17 cellular contexts compared by ENCODE assay signal in genomic region chr18:32060026-32060425, GRCh38. TPM values are rescaled to one million over a fixed set of nuclear protein-coding genes. Genes with fewer than 3 reads are reported as not detected.
DNase-seq lines count a peak whose midpoint lies in the region; ATAC-seq and TF ChIP-seq lines count a peak whose summit lies in the region.
"Had no signal": no experiment of that assay in that cellular context is flagged by ENCODE, and none has a peak within 500 bp of the region (broad histone marks: within the 10 kb centered on the region; RNA-seq: fewer than 3 reads in every experiment).

No MANE protein-coding gene starts in this region.

- peak; percentile 18 for DNase-seq in NCI-H82 (lab: John Stamatoyannopoulos, UW)
- no peak for DNase-seq in NCI-H82 treated with DMSO at 0.1 percent for 48 hours (lab: John Stamatoyannopoulos, UW; ENCODE audit: unreplicated experiment)
- no peak for DNase-seq in CD8-positive, alpha-beta T cell
- DNase-seq in T-helper 2 cell treated with Interferon-gamma antibody and Interleukin-4, amounts not matched to agents 5 μg/mL and 100 μg/mL, for 36 hours (ENCODE audit: low spot score), result no peak
- no peak for DNase-seq in immature natural killer cell
- no peak for DNase-seq in NCI-H2029 (lab: John Stamatoyannopoulos, UW)
- DNase-seq: C1 segment of cervical spinal cord, DMS53, HCEC 1CT, NCI-H1092, NCI-H1694 treated with DMSO at 0.1 percent for 48 hours, NCI-H446, Right ventricle myocardium superior had no signal

- H3K9me3 Mint-ChIP-seq in CD8-positive, alpha-beta T cell, result no peaks in the 10 kb centered on the region
- no peaks in the 10 kb centered on the region for H3K9me3 Mint-ChIP-seq in T-helper 2 cell treated with Interferon-gamma antibody and Interleukin-4, amounts not matched to agents 5 μg/mL and 100 μg/mL, for 36 hours
- no peaks in the 10 kb centered on the region for H3K9me3 Mint-ChIP-seq in immature natural killer cell

- no peak overlapping the region for H3K4me3 ChIP-seq in CD8-positive, alpha-beta T cell (ENCODE audit: low read depth, low read length)

- H3K27ac ChIP-seq in CD8-positive, alpha-beta T cell (ENCODE audit: low read depth, low read length), result no peak overlapping the region
- H3K27ac ChIP-seq: 22Rv1 had no signal

- CTCF ChIA-PET in CD8-positive, alpha-beta T cell (lab: Charles Lee), result no interaction called here

- peak overlapping the region; percentile 1 for H3K27ac Mint-ChIP-seq in CD8-positive, alpha-beta T cell
- H3K27ac Mint-ChIP-seq in T-helper 2 cell treated with Interferon-gamma antibody and Interleukin-4, amounts not matched to agents 5 μg/mL and 100 μg/mL, for 36 hours, result peak overlapping the region; percentile 72
- H3K27ac Mint-ChIP-seq in immature natural killer cell, result peak overlapping the region; percentile 34 to 89 (median 78)

- H3K4me1 Mint-ChIP-seq in CD8-positive, alpha-beta T cell (ENCODE audit: low read depth), result peaks cover 50% of the 10 kb centered on the region
- H3K4me1 Mint-ChIP-seq in T-helper 2 cell treated with Interferon-gamma antibody and Interleukin-4, amounts not matched to agents 5 μg/mL and 100 μg/mL, for 36 hours (ENCODE audit: low read depth), result peaks cover 45% of the 10 kb centered on the region
- H3K4me1 Mint-ChIP-seq in immature natural killer cell, result peaks cover 65 to 80% of the 10 kb centered on the region in 2 donors

- no peaks in the 10 kb centered on the region for H3K27me3 ChIP-seq in CD8-positive, alpha-beta T cell (ENCODE audit: insufficient read depth, low read length)

- H3K9me3 ChIP-seq in CD8-positive, alpha-beta T cell (ENCODE audit: low read length), result no peaks in the 10 kb centered on the region

- H3K36me3 ChIP-seq in CD8-positive, alpha-beta T cell (ENCODE audit: insufficient read depth, low read length), result no peaks in the 10 kb centered on the region

- intact Hi-C loops in CD8-positive, alpha-beta T cell (cut with DNase I, micrococcal nuclease), result no loop called here

- no peak for ATAC-seq in CD8-positive, alpha-beta T cell
- no peak for ATAC-seq in GM21717 (IDR thresholded peaks at IDR 0.05; ENCODE audit: unreplicated experiment)
- ATAC-seq in GM18519 (IDR thresholded peaks at IDR 0.05; ENCODE audit: low FRiP score, unreplicated experiment), result no peak
- ATAC-seq: Panc1 had no signal

- TF ChIP-seq CTCF in CD8-positive, alpha-beta T cell (IDR thresholded peaks at IDR 0.05), result no peak

- H3K27me3 Mint-ChIP-seq in CD8-positive, alpha-beta T cell (ENCODE audit: low read depth), result no peaks in the 10 kb centered on the region
- H3K27me3 Mint-ChIP-seq in T-helper 2 cell treated with Interferon-gamma antibody and Interleukin-4, amounts not matched to agents 5 μg/mL and 100 μg/mL, for 36 hours (ENCODE audit: low read depth), result no peaks in the 10 kb centered on the region
- H3K27me3 Mint-ChIP-seq in immature natural killer cell (ENCODE audit: low read depth in 3 of 3), result peaks cover 3 to 10% (median 5%) of the 10 kb centered on the region in 3 donors

- H3K4me3 Mint-ChIP-seq in CD8-positive, alpha-beta T cell, result no peak overlapping the region
- peak overlapping the region; percentile 18 for H3K4me3 Mint-ChIP-seq in T-helper 2 cell treated with Interferon-gamma antibody and Interleukin-4, amounts not matched to agents 5 μg/mL and 100 μg/mL, for 36 hours
- no peak overlapping the region for H3K4me3 Mint-ChIP-seq in immature natural killer cell

- H3K36me3 Mint-ChIP-seq in CD8-positive, alpha-beta T cell, result peaks cover 74% of the 10 kb centered on the region
- H3K36me3 Mint-ChIP-seq in T-helper 2 cell treated with Interferon-gamma antibody and Interleukin-4, amounts not matched to agents 5 μg/mL and 100 μg/mL, for 36 hours (ENCODE audit: low read depth), result peaks cover 64% of the 10 kb centered on the region
- peaks cover 7 to 23% (median 17%) of the 10 kb centered on the region in 3 donors for H3K36me3 Mint-ChIP-seq in immature natural killer cell

- peaks cover 21% of the 10 kb centered on the region for H3K4me1 ChIP-seq in CD8-positive, alpha-beta T cell (ENCODE audit: insufficient read depth, low read length)

- POLR2A ChIA-PET in CD8-positive, alpha-beta T cell (lab: Charles Lee), result interaction anchor here (1.1 kb wide), 1 partner anchor 36 kb away, joined by 4 read pairs; no protein-coding TSS in a partner anchor

RNA-seq across cellular contexts. Expression of gene RNF138, which starts 31.6 kb away (rescaled TPM):
- total RNA-seq in CD8-positive, alpha-beta T cell, result 100 to 1,000 TPM; 198 to 219 TPM
- polyA plus RNA-seq in immature natural killer cell, result 10 to 100 TPM; 33.3 to 42.8 (median 38.2) TPM

RNA-seq across cellular contexts. Expression of gene RNF125, which starts 41.4 kb away (rescaled TPM):
- 100 to 1,000 TPM; 162 to 177 TPM for total RNA-seq in CD8-positive, alpha-beta T cell
- polyA plus RNA-seq in immature natural killer cell, result 100 to 1,000 TPM in 2 of 3 donors, 10 to 100 TPM in 1; 73.0 to 132 (median 122) TPM

Comparison
In these comparisons a context has a peak if more than half of its experiments do, and no peak if none do; other contexts are left out.
1. H3K27ac Mint-ChIP-seq: peak in every context shown above with its lines; median percentile 78 in immature natural killer cell; 72 in T-helper 2 cell treated with Interferon-gamma antibody and Interleukin-4, amounts not matched to agents 5 μg/mL and 100 μg/mL, for 36 hours; 1 in CD8-positive, alpha-beta T cell.